11 cellular contexts compared by ENCODE assay signal in genomic region chr6:158205220-158205944, GRCh38. TPM values are rescaled to one million over a fixed set of nuclear protein-coding genes. Genes with fewer than 3 reads are reported as not detected.
A peak's percentile ranks its signal among the peaks of the same experiment; 100 is the strongest.
DNase-seq lines count a peak whose midpoint lies in the region; ATAC-seq and TF ChIP-seq lines count a peak whose summit lies in the region.
"Had no signal": no experiment of that assay in that cellular context is flagged by ENCODE, and none has a peak within 500 bp of the region (broad histone marks: within the 10 kb centered on the region; RNA-seq: fewer than 3 reads in every experiment).

No MANE protein-coding gene starts in this region.

- intact Hi-C loops in natural killer cell (cut with micrococcal nuclease) = no loop called here
- intact Hi-C loops in right cardiac atrium (cut with DNase I) = no loop called here

- no peaks in the 10 kb centered on the region for H3K27me3 ChIP-seq in right cardiac atrium (ENCODE audit: control insufficient read depth, insufficient read depth)

- peaks cover 25 to 28% of the 10 kb centered on the region in 2 donors for H3K4me1 Mint-ChIP-seq in natural killer cell treated with Interleukin-12 subunit alpha and Interleukin-12 subunit beta and Interleukin-15 and Interleukin-18, amount 100 ng/mL, for 72 hours (ENCODE audit: low read depth in 2 of 2)
- peaks cover 6 to 10% of the 10 kb centered on the region in 2 donors for H3K4me1 Mint-ChIP-seq in natural killer cell
- peaks cover 27% of the 10 kb centered on the region for H3K4me1 Mint-ChIP-seq in T-helper 2 cell treated with Interferon-gamma antibody and Interleukin-4, amounts not matched to agents 5 μg/mL and 100 μg/mL, for 36 hours (ENCODE audit: low read depth)

- 65% methylated on average over 12 of the region's 12 CpGs for WGBS in right cardiac atrium

- H3K27ac Mint-ChIP-seq in natural killer cell treated with Interleukin-12 subunit alpha and Interleukin-12 subunit beta and Interleukin-15 and Interleukin-18, amount 100 ng/mL, for 72 hours = peak overlapping the region; percentile 42 to 68
- H3K27ac Mint-ChIP-seq in natural killer cell = no peak overlapping the region
- H3K27ac Mint-ChIP-seq in T-helper 2 cell treated with Interferon-gamma antibody and Interleukin-4, amounts not matched to agents 5 μg/mL and 100 μg/mL, for 36 hours = peak overlapping the region; percentile 6
- H3K27ac Mint-ChIP-seq: stimulated activated memory B cell treated with anti-CD40 and anti-IgM and Interleukin-4, amounts not matched to agents 10 μg/mL and 1 μg/mL and 100 μg/mL, for 72 hours had no signal

- H3K4me3 Mint-ChIP-seq in natural killer cell treated with Interleukin-12 subunit alpha and Interleukin-12 subunit beta and Interleukin-15 and Interleukin-18, amount 100 ng/mL, for 72 hours = no peak overlapping the region
- H3K4me3 Mint-ChIP-seq in natural killer cell = no peak overlapping the region
- no peak overlapping the region for H3K4me3 Mint-ChIP-seq in T-helper 2 cell treated with Interferon-gamma antibody and Interleukin-4, amounts not matched to agents 5 μg/mL and 100 μg/mL, for 36 hours
- H3K4me3 Mint-ChIP-seq: stimulated activated memory B cell treated with anti-CD40 and anti-IgM and Interleukin-4, amounts not matched to agents 10 μg/mL and 1 μg/mL and 100 μg/mL, for 72 hours had no signal

- H3K4me3 ChIP-seq in right cardiac atrium (ENCODE audit: low read length) = no peak overlapping the region
- H3K4me3 ChIP-seq: SK-N-MC had no signal

- no peaks in the 10 kb centered on the region for H3K36me3 Mint-ChIP-seq in natural killer cell treated with Interleukin-12 subunit alpha and Interleukin-12 subunit beta and Interleukin-15 and Interleukin-18, amount 100 ng/mL, for 72 hours
- H3K36me3 Mint-ChIP-seq in natural killer cell = no peaks in the 10 kb centered on the region
- peaks cover 2% of the 10 kb centered on the region for H3K36me3 Mint-ChIP-seq in T-helper 2 cell treated with Interferon-gamma antibody and Interleukin-4, amounts not matched to agents 5 μg/mL and 100 μg/mL, for 36 hours (ENCODE audit: low read depth)
- H3K36me3 Mint-ChIP-seq: stimulated activated memory B cell treated with anti-CD40 and anti-IgM and Interleukin-4, amounts not matched to agents 10 μg/mL and 1 μg/mL and 100 μg/mL, for 72 hours had no signal

- no peaks in the 10 kb centered on the region for H3K9me3 ChIP-seq in right cardiac atrium (ENCODE audit: control insufficient read depth, low read length)

- no peaks in the 10 kb centered on the region for H3K4me1 ChIP-seq in right cardiac atrium (ENCODE audit: control insufficient read depth, insufficient read depth, low read length)

- H3K9me3 Mint-ChIP-seq in natural killer cell treated with Interleukin-12 subunit alpha and Interleukin-12 subunit beta and Interleukin-15 and Interleukin-18, amount 100 ng/mL, for 72 hours = no peaks in the 10 kb centered on the region
- H3K9me3 Mint-ChIP-seq in natural killer cell = no peaks in the 10 kb centered on the region
- no peaks in the 10 kb centered on the region for H3K9me3 Mint-ChIP-seq in T-helper 2 cell treated with Interferon-gamma antibody and Interleukin-4, amounts not matched to agents 5 μg/mL and 100 μg/mL, for 36 hours
- H3K9me3 Mint-ChIP-seq: stimulated activated memory B cell treated with anti-CD40 and anti-IgM and Interleukin-4, amounts not matched to agents 10 μg/mL and 1 μg/mL and 100 μg/mL, for 72 hours had no signal

- no peak for ATAC-seq in natural killer cell treated with Interleukin-12 subunit alpha and Interleukin-12 subunit beta and Interleukin-15 and Interleukin-18, amount 100 ng/mL, for 72 hours
- no peak for ATAC-seq in natural killer cell
- ATAC-seq in HG03095 (IDR thresholded peaks at IDR 0.05; ENCODE audit: unreplicated experiment) = no peak
- no peak for ATAC-seq in GM18502 (IDR thresholded peaks at IDR 0.05; ENCODE audit: poor library complexity, unreplicated experiment)
- ATAC-seq in right cardiac atrium = no peak
- ATAC-seq: stimulated activated memory B cell treated with anti-CD40 and anti-IgM and Interleukin-4, amounts not matched to agents 10 μg/mL and 1 μg/mL and 100 μg/mL, for 72 hours had no signal

- H3K27me3 Mint-ChIP-seq in natural killer cell treated with Interleukin-12 subunit alpha and Interleukin-12 subunit beta and Interleukin-15 and Interleukin-18, amount 100 ng/mL, for 72 hours = peaks cover 0 to 13% of the 10 kb centered on the region in 2 donors
- peaks cover 12 to 41% of the 10 kb centered on the region in 2 donors for H3K27me3 Mint-ChIP-seq in natural killer cell (ENCODE audit: low read depth in 2 of 2)
- no peaks in the 10 kb centered on the region for H3K27me3 Mint-ChIP-seq in T-helper 2 cell treated with Interferon-gamma antibody and Interleukin-4, amounts not matched to agents 5 μg/mL and 100 μg/mL, for 36 hours (ENCODE audit: low read depth)

- H3K27ac ChIP-seq in right cardiac atrium (ENCODE audit: low read length) = no peak overlapping the region
- H3K27ac ChIP-seq: SK-N-MC had no signal

- TF ChIP-seq CTCF in natural killer cell (IDR thresholded peaks at IDR 0.05) = no peak

- no peak for DNase-seq in natural killer cell treated with Interleukin-12 subunit alpha and Interleukin-12 subunit beta and Interleukin-15 and Interleukin-18, amount 100 ng/mL, for 72 hours (ENCODE audit: low spot score)
- DNase-seq in natural killer cell (no peak), iris pigment epithelial cell (ENCODE audit: low read depth) (peak; percentile 23), right cardiac atrium (no peak)
- DNase-seq in T-helper 2 cell treated with Interferon-gamma antibody and Interleukin-4, amounts not matched to agents 5 μg/mL and 100 μg/mL, for 36 hours (ENCODE audit: low spot score) = no peak
- DNase-seq in activated effector memory CD4-positive, alpha-beta T cell treated with Interleukin-2 at 50 U/mL for 16 hours = no peak
- DNase-seq: KBM-7 had no signal

RNA-seq across cellular contexts. Expression of gene GTF2H5, which starts 37.2 kb away (rescaled TPM):
- 10 to 100 TPM; 12.7 to 13.1 TPM for total RNA-seq in natural killer cell treated with Interleukin-12 subunit alpha and Interleukin-12 subunit beta and Interleukin-15 and Interleukin-18, amount 100 ng/mL, for 72 hours
- 1 to 10 TPM; 5.6 to 9.2 (median 8.1) TPM for total RNA-seq in natural killer cell
- 10 to 100 TPM; 22.4 to 33.2 (median 27.3) TPM for total RNA-seq in right cardiac atrium
- polyA plus RNA-seq in right cardiac atrium = 11.7 TPM

RNA-seq across cellular contexts. Expression of gene SERAC1, which starts 37.3 kb away (rescaled TPM):
- 1 to 10 TPM; 4.9 to 7.9 TPM for total RNA-seq in natural killer cell treated with Interleukin-12 subunit alpha and Interleukin-12 subunit beta and Interleukin-15 and Interleukin-18, amount 100 ng/mL, for 72 hours
- total RNA-seq in natural killer cell (1 to 10 TPM; 2.1 to 3.0 (median 2.3) TPM), right cardiac atrium (1 to 10 TPM; 4.5 to 7.0 (median 5.7) TPM)
- 3.1 TPM for polyA plus RNA-seq in right cardiac atrium

Comparison
In these comparisons a context has a peak if more than half of its experiments do, and no peak if none do; other contexts are left out.
1. H3K27ac Mint-ChIP-seq: peak in natural killer cell treated with Interleukin-12 subunit alpha and Interleukin-12 subunit beta and Interleukin-15 and Interleukin-18, amount 100 ng/mL, for 72 hours (2 of 2) and T-helper 2 cell treated with Interferon-gamma antibody and Interleukin-4, amounts not matched to agents 5 μg/mL and 100 μg/mL, for 36 hours (single experiment); none in natural killer cell (0 of 2).